ENCODE assay signal across 8 cellular contexts in genomic region chr10:30784521-30784895, GRCh38.
DNase-seq lines count a peak whose midpoint lies in the region; ATAC-seq and FAIRE-seq lines count a peak whose summit lies in the region.

No MANE protein-coding gene starts in this region.

- peaks cover 22% of the 10 kb centered on the region for H3K4me1 Mint-ChIP-seq in activated naive CD4-positive, alpha-beta T cell treated with anti-CD3 and anti-CD28 coated beads, Interleukin-2, amount 10 ng/mL, durations not matched to agents 7 days and 5 days

- H3K27me3 ChIP-seq in iPS-18a (ENCODE audit: control insufficient read depth, insufficient read depth, low read length), result peaks cover 7% of the 10 kb centered on the region
- no peaks in the 10 kb centered on the region for H3K27me3 ChIP-seq in small intestine (ENCODE audit: control insufficient read depth in 2 of 2, insufficient read depth in 2 of 2, low read length in 2 of 2)

- no peak for FAIRE-seq in small intestine (lab: Jason Lieb, UNC)

- no peaks in the 10 kb centered on the region for H3K9me3 Mint-ChIP-seq in activated naive CD4-positive, alpha-beta T cell treated with anti-CD3 and anti-CD28 coated beads, Interleukin-2, amount 10 ng/mL, durations not matched to agents 7 days and 5 days

- WGBS in adipose tissue, 3 donors, result 0 to 8% (median 0%) methylated on average over 5 of the region's 5 CpGs
- 0 to 1% (median 0%) methylated on average over 5 of the region's 5 CpGs for WGBS in small intestine, 3 donors

- peaks cover 20% of the 10 kb centered on the region for H3K27me3 Mint-ChIP-seq in activated naive CD4-positive, alpha-beta T cell treated with anti-CD3 and anti-CD28 coated beads, Interleukin-2, amount 10 ng/mL, durations not matched to agents 7 days and 5 days

- H3K27ac ChIP-seq in adipose tissue (ENCODE audit: low read depth, low read length), result peak overlapping the region; percentile 88
- H3K27ac ChIP-seq in iPS-18a (ENCODE audit: low read length), result peak overlapping the region; percentile 56
- peak overlapping the region in 1 of 2 donors; percentile 90 for H3K27ac ChIP-seq in small intestine (ENCODE audit: low read depth in 1 of 2, low read length in 1 of 2)

- ATAC-seq in HG03378 (IDR thresholded peaks at IDR 0.05; ENCODE audit: unreplicated experiment) (no peak), HG03460 (IDR thresholded peaks at IDR 0.05; ENCODE audit: unreplicated experiment) (no peak)

- no peaks in the 10 kb centered on the region for H3K36me3 Mint-ChIP-seq in activated naive CD4-positive, alpha-beta T cell treated with anti-CD3 and anti-CD28 coated beads, Interleukin-2, amount 10 ng/mL, durations not matched to agents 7 days and 5 days

- H3K4me1 ChIP-seq in iPS-18a (ENCODE audit: control insufficient read depth, low read depth, low read length), result peaks cover 5% of the 10 kb centered on the region
- H3K4me1 ChIP-seq in small intestine (ENCODE audit: control insufficient read depth in 2 of 2, insufficient read depth in 1 of 2, low read depth in 1 of 2, low read length in 1 of 2), result no peaks in the 10 kb centered on the region

- H3K27ac Mint-ChIP-seq in activated naive CD4-positive, alpha-beta T cell treated with anti-CD3 and anti-CD28 coated beads, Interleukin-2, amount 10 ng/mL, durations not matched to agents 7 days and 5 days, result peak overlapping the region; percentile 60

- DNase-seq in activated naive CD4-positive, alpha-beta T cell treated with anti-CD3 and anti-CD28 coated beads, Interleukin-2, amount 10 ng/mL, durations not matched to agents 7 days and 5 days, result no peak
- no peak for DNase-seq in activated naive CD4-positive, alpha-beta T cell treated with anti-CD3 and anti-CD28 coated beads, Interleukin-2, amount 50 U/mL, for 16 hours
- DNase-seq in small intestine, result peak; percentile 4
- no peak for DNase-seq in RPMI8226

- H3K9me3 ChIP-seq in iPS-18a (ENCODE audit: control insufficient read depth, low read depth, low read length) (no peaks in the 10 kb centered on the region), small intestine (ENCODE audit: control insufficient read depth, low read depth) (no peaks in the 10 kb centered on the region)

- H3K36me3 ChIP-seq in iPS-18a (ENCODE audit: control insufficient read depth, low read depth, low read length) (no peaks in the 10 kb centered on the region), small intestine (ENCODE audit: control insufficient read depth in 2 of 2, insufficient read depth in 2 of 2, low read length in 2 of 2) (no peaks in the 10 kb centered on the region)

- H3K4me3 ChIP-seq in iPS-18a (ENCODE audit: low read length) (peak overlapping the region; percentile 76), small intestine (ENCODE audit: low read depth in 1 of 2, low read length in 2 of 2) (peak overlapping the region; percentile 40 to 49)

- CTCF ChIA-PET in activated naive CD4-positive, alpha-beta T cell treated with anti-CD3 and anti-CD28 coated beads, Interleukin-2, amount 10 ng/mL, durations not matched to agents 7 days and 5 days (lab: Charles Lee), result interaction anchor here (0.7 to 3.5 kb wide), 22 partner anchors 12 to 1024 kb away, joined by 3 to 19 read pairs (median 4); partner anchors contain the start of gene ZNF438

- peak overlapping the region; percentile 75 for H3K9ac ChIP-seq in iPS-18a (ENCODE audit: low read length)

- peak overlapping the region; percentile 66 for H3K4me3 Mint-ChIP-seq in activated naive CD4-positive, alpha-beta T cell treated with anti-CD3 and anti-CD28 coated beads, Interleukin-2, amount 10 ng/mL, durations not matched to agents 7 days and 5 days
